18 cellular contexts compared by ENCODE assay signal in the genomic region with DNA sequence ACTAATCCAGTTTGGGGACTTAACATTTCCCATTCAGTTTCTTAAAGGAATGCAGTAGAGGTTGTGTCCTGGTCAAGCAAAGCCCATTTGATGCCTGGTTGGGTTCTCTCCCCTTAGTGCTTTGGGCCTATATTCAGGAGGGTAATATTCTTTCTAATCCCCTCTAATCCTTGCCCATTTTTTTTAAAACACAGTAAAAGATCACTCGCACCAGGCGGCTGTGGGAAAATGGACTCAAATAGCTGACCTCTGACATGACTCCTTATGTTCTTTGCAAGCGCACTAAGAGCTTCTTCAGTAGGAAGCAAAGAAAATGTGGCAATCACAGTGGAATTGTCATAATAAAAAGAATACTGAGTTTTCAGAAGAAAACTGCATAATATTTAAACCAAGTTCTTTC. TPM values are rescaled to one million over a fixed set of nuclear protein-coding genes. Genes with fewer than 3 reads are reported as not detected.
DNase-seq lines count a peak whose midpoint lies in the region; ATAC-seq and TF ChIP-seq lines count a peak whose summit lies in the region.
"Had no signal": no experiment of that assay in that cellular context is flagged by ENCODE, and none has a peak within 500 bp of the region (broad histone marks: within the 10 kb centered on the region; RNA-seq: fewer than 3 reads in every experiment).

No MANE protein-coding gene starts in this region.

- peak overlapping the region; percentile 64; the same call in 1 of the 2 replicates for H3K27ac ChIP-seq in ACC112 (ENCODE audit: low read depth, low read length)
- peak overlapping the region; percentile 34; the same call in 1 of the 2 replicates for H3K27ac ChIP-seq in SK-N-MC
- peak overlapping the region; percentile 68 for H3K27ac ChIP-seq in neural progenitor cell
- H3K27ac ChIP-seq: 22Rv1, BLaER1 had no signal

- peaks cover 7% of the 10 kb centered on the region for H3K27me3 Mint-ChIP-seq in neural progenitor cell (ENCODE audit: insufficient read depth, low read depth)
- no peaks in the 10 kb centered on the region for H3K27me3 Mint-ChIP-seq in Calu3 (ENCODE audit: unreplicated experiment)
- H3K27me3 Mint-ChIP-seq: CD8-positive, alpha-beta memory T cell had no signal

- H3K4me1 Mint-ChIP-seq in neural progenitor cell (peaks cover 45% of the 10 kb centered on the region), Calu3 (ENCODE audit: low read depth, unreplicated experiment) (no peaks in the 10 kb centered on the region)
- H3K4me1 Mint-ChIP-seq: CD8-positive, alpha-beta memory T cell; GM23338 had no signal

- peak overlapping the region; percentile 55 for H3K4me2 ChIP-seq in neural progenitor cell
- H3K4me2 ChIP-seq: BLaER1, GM23338 had no signal

- H3K4me1 ChIP-seq in ACC112 (ENCODE audit: control insufficient read depth, insufficient read depth, low read length, unreplicated experiment) = peaks cover 12% of the 10 kb centered on the region
- peaks cover 26% of the 10 kb centered on the region for H3K4me1 ChIP-seq in neural progenitor cell
- H3K4me1 ChIP-seq: BLaER1, Caco-2 had no signal

- H3K4me3 ChIP-seq in ACC112 (ENCODE audit: low read depth, low read length) (no peak overlapping the region), SK-N-MC (no peak overlapping the region), neural progenitor cell (peak overlapping the region; percentile 20)
- H3K4me3 ChIP-seq: BLaER1, GM12878, GM23338 had no signal

- TF ChIP-seq CTCF in neural progenitor cell (IDR thresholded peaks at IDR 0.05) (no peak), Calu3 (IDR thresholded peaks at IDR 0.05; ENCODE audit: unreplicated experiment) (no peak)

- H3K36me3 ChIP-seq in ACC112 (ENCODE audit: insufficient read depth, low read length) = peaks cover 20% of the 10 kb centered on the region
- peaks cover 23% of the 10 kb centered on the region for H3K36me3 ChIP-seq in SK-N-MC (ENCODE audit: insufficient read depth, low read length)
- no peaks in the 10 kb centered on the region for H3K36me3 ChIP-seq in neural progenitor cell

- peak; percentile 67 for DNase-seq in NCI-H2227 (lab: John Stamatoyannopoulos, UW; ENCODE audit: unreplicated experiment)
- no peak for DNase-seq in SK-N-MC (ENCODE audit: low read depth, low spot score)
- peak; percentile 66 for DNase-seq in neural progenitor cell (ENCODE audit: low spot score)
- DNase-seq in Calu3 = no peak
- DNase-seq in NCI-H69 (lab: John Stamatoyannopoulos, UW) = no peak
- DNase-seq: AML-193; Caco-2; CD8-positive, alpha-beta memory T cell; DMS 273 treated with DMSO at 0.1 percent for 48 hours; H7 had no signal

- intact Hi-C loops in Calu3 (cut with micrococcal nuclease; ENCODE audit: unreplicated experiment) = no loop called here

- H3K9me3 ChIP-seq in SK-N-MC (ENCODE audit: low read depth, low read length) (no peaks in the 10 kb centered on the region), neural progenitor cell (ENCODE audit: low read depth) (no peaks in the 10 kb centered on the region)
- H3K9me3 ChIP-seq: BLaER1, Caco-2 had no signal

- no TSS peak for BruUV-seq in Calu3 (replicated peaks; lab: Mats Ljungman, UMichigan)

- H3K4me3 Mint-ChIP-seq in neural progenitor cell = peak overlapping the region; percentile 50
- H3K4me3 Mint-ChIP-seq in Calu3 (ENCODE audit: low read depth, unreplicated experiment) = no peak overlapping the region
- H3K4me3 Mint-ChIP-seq: CD8-positive, alpha-beta memory T cell; GM23338 had no signal

- H3K27ac Mint-ChIP-seq in neural progenitor cell = peak overlapping the region; percentile 90
- H3K27ac Mint-ChIP-seq in Calu3 (ENCODE audit: unreplicated experiment) = no peak overlapping the region
- H3K27ac Mint-ChIP-seq: CD8-positive, alpha-beta memory T cell; GM23338 had no signal

- no peaks in the 10 kb centered on the region for H4K20me1 ChIP-seq in neural progenitor cell (ENCODE audit: low read depth)
- H4K20me1 ChIP-seq: BLaER1 had no signal

- ATAC-seq in HG03342 (IDR thresholded peaks at IDR 0.05; ENCODE audit: unreplicated experiment) (no peak), HG03159 (IDR thresholded peaks at IDR 0.05; ENCODE audit: unreplicated experiment) (no peak)
- ATAC-seq: GM12878, GM23338, HepG2 had no signal

- CTCF ChIA-PET in Calu3 (lab: Charles Lee) = no interaction called here

- peaks cover 18% of the 10 kb centered on the region for H3K36me3 Mint-ChIP-seq in neural progenitor cell
- H3K36me3 Mint-ChIP-seq in Calu3 (ENCODE audit: insufficient read depth, unreplicated experiment) = peaks cover 5% of the 10 kb centered on the region

- no peaks in the 10 kb centered on the region for H3K27me3 ChIP-seq in ACC112 (ENCODE audit: insufficient read depth, low read length)
- H3K27me3 ChIP-seq in neural progenitor cell = no peaks in the 10 kb centered on the region
- H3K27me3 ChIP-seq: BLaER1 had no signal

- H3F3A ChIP-seq in neural progenitor cell (ENCODE audit: low read depth) = peaks cover 17% of the 10 kb centered on the region

- H3K9me3 Mint-ChIP-seq in neural progenitor cell (no peaks in the 10 kb centered on the region), Calu3 (ENCODE audit: low read depth, unreplicated experiment) (no peaks in the 10 kb centered on the region)
- H3K9me3 Mint-ChIP-seq: CD8-positive, alpha-beta memory T cell; GM23338 had no signal

- H3K9ac ChIP-seq in SK-N-MC (ENCODE audit: insufficient read length) (no peak overlapping the region), neural progenitor cell (no peak overlapping the region)
- H3K9ac ChIP-seq: BLaER1 had no signal

- H2AFZ ChIP-seq in ACC112 (ENCODE audit: low read length, unreplicated experiment) (no peak overlapping the region), neural progenitor cell (replicated peaks) (no peak overlapping the region)
- H2AFZ ChIP-seq: GM23338 had no signal

- no peaks in the 10 kb centered on the region for H3K79me2 ChIP-seq in ACC112 (ENCODE audit: control insufficient read depth, insufficient read depth, low read length, unreplicated experiment)
- H3K79me2 ChIP-seq in neural progenitor cell (ENCODE audit: low read depth) = no peaks in the 10 kb centered on the region

RNA-seq across cellular contexts. Expression of gene WNT2B, which starts 49.9 kb away (rescaled TPM):
- 1.6 and 2.9 TPM in 2 replicates for total RNA-seq in neural progenitor cell (ENCODE audit: low replicate concordance)
- 5.8 and 6.7 TPM in 2 replicates for total RNA-seq in Calu3 (2022)

Comparison
In these comparisons a context has a peak if more than half of its experiments do, and no peak if none do; other contexts are left out.
1. DNase-seq: peak in NCI-H2227 (single experiment) and neural progenitor cell (single experiment); none in SK-N-MC (single experiment), Calu3 (single experiment) and NCI-H69 (single experiment).
2. Peak in every context shown above with its lines, with median percentiles within 50 percentile points of each other: H3K27ac ChIP-seq.